ENCODE assay signal across 2 cellular contexts in genomic region chr3:133548090-133548489, GRCh38.
TF ChIP-seq lines count a peak whose summit lies in the region.

No MANE protein-coding gene starts in this region.

TF ChIP-seq in GM23338, 12 proteins besides CTCF, POLR2A, EP300 and RAD21 (continued from another document):
- no peak for TF ChIP-seq REST (IDR thresholded peaks at IDR 0.05; ENCODE audit: unreplicated experiment)
- no peak for TF ChIP-seq NANOG (IDR thresholded peaks at IDR 0.05; ENCODE audit: borderline replicate concordance)
- no peak for TF ChIP-seq CREB1 (CRISPR knock-in tag; IDR thresholded peaks at IDR 0.05; ENCODE audit: low read depth)
- no peak for TF ChIP-seq JUNB (IDR thresholded peaks at IDR 0.05; ENCODE audit: unreplicated experiment)
- TF ChIP-seq ZNF331 (CRISPR knock-in tag; IDR thresholded peaks at IDR 0.05; ENCODE audit: low read depth), result no peak
- TF ChIP-seq, protein P1, sequence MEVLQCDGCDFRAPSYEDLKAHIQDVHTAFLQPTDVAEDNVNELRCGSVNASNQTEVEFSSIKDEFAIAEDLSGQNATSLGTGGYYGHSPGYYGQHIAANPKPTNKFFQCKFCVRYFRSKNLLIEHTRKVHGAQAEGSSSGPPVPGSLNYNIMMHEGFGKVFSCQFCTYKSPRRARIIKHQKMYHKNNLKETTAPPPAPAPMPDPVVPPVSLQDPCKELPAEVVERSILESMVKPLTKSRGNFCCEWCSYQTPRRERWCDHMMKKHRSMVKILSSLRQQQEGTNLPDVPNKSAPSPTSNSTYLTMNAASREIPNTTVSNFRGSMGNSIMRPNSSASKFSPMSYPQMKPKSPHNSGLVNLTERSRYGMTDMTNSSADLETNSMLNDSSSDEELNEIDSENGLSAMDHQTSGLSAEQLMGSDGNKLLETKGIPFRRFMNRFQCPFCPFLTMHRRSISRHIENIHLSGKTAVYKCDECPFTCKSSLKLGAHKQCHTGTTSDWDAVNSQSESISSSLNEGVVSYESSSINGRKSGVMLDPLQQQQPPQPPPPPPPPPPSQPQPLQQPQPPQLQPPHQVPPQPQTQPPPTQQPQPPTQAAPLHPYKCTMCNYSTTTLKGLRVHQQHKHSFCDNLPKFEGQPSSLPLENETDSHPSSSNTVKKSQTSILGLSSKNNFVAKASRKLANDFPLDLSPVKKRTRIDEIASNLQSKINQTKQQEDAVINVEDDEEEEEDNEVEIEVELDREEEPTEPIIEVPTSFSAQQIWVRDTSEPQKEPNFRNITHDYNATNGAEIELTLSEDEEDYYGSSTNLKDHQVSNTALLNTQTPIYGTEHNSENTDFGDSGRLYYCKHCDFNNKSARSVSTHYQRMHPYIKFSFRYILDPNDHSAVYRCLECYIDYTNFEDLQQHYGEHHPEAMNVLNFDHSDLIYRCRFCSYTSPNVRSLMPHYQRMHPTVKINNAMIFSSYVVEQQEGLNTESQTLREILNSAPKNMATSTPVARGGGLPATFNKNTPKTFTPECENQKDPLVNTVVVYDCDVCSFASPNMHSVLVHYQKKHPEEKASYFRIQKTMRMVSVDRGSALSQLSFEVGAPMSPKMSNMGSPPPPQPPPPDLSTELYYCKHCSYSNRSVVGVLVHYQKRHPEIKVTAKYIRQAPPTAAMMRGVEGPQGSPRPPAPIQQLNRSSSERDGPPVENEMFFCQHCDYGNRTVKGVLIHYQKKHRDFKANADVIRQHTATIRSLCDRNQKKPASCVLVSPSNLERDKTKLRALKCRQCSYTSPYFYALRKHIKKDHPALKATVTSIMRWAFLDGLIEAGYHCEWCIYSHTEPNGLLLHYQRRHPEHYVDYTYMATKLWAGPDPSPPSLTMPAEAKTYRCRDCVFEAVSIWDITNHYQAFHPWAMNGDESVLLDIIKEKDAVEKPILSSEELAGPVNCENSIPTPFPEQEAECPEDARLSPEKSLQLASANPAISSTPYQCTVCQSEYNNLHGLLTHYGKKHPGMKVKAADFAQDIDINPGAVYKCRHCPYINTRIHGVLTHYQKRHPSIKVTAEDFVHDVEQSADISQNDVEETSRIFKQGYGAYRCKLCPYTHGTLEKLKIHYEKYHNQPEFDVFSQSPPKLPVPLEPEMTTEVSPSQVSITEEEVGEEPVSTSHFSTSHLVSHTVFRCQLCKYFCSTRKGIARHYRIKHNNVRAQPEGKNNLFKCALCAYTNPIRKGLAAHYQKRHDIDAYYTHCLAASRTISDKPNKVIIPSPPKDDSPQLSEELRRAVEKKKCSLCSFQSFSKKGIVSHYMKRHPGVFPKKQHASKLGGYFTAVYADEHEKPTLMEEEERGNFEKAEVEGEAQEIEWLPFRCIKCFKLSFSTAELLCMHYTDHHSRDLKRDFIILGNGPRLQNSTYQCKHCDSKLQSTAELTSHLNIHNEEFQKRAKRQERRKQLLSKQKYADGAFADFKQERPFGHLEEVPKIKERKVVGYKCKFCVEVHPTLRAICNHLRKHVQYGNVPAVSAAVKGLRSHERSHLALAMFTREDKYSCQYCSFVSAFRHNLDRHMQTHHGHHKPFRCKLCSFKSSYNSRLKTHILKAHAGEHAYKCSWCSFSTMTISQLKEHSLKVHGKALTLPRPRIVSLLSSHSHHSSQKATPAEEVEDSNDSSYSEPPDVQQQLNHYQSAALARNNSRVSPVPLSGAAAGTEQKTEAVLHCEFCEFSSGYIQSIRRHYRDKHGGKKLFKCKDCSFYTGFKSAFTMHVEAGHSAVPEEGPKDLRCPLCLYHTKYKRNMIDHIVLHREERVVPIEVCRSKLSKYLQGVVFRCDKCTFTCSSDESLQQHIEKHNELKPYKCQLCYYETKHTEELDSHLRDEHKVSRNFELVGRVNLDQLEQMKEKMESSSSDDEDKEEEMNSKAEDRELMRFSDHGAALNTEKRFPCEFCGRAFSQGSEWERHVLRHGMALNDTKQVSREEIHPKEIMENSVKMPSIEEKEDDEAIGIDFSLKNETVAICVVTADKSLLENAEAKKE (CRISPR knock-in tag; IDR thresholded peaks at IDR 0.05), result no peak
- no peak for TF ChIP-seq ZNF114 (CRISPR knock-in tag; IDR thresholded peaks at IDR 0.05)
- TF ChIP-seq ETS1 (IDR thresholded peaks at IDR 0.05), result no peak
- TF ChIP-seq STAT1 (IDR thresholded peaks at IDR 0.05; ENCODE audit: unreplicated experiment), result no peak
- no peak for TF ChIP-seq EZH2phosphoT487 (IDR thresholded peaks at IDR 0.05; ENCODE audit: unreplicated experiment)

TF ChIP-seq in SK-N-SH, 30 proteins besides CTCF, POLR2A, EP300 and RAD21 (continued from another document):
- no peak for TF ChIP-seq USF2 (IDR thresholded peaks at IDR 0.05; ENCODE audit: borderline replicate concordance, low read depth, low read length)
- TF ChIP-seq PBX3 (IDR thresholded peaks at IDR 0.05), result no peak
- no peak for TF ChIP-seq ZBTB33 (IDR thresholded peaks at IDR 0.05; ENCODE audit: borderline replicate concordance, low read depth)
- TF ChIP-seq RCOR1 (IDR thresholded peaks at IDR 0.05; ENCODE audit: low read length), result no peak
- no peak for TF ChIP-seq MEF2A (IDR thresholded peaks at IDR 0.05; ENCODE audit: borderline replicate concordance, low read depth)
- no peak for TF ChIP-seq CHD2 (IDR thresholded peaks at IDR 0.05; ENCODE audit: low read length, partially characterized antibody)
- TF ChIP-seq NRF1 (IDR thresholded peaks at IDR 0.05; ENCODE audit: low read depth, low read length), result no peak
- TF ChIP-seq RXRA (IDR thresholded peaks at IDR 0.05; ENCODE audit: borderline replicate concordance, low read depth), result no peak
- no peak for TF ChIP-seq FOXM1 (IDR thresholded peaks at IDR 0.05; ENCODE audit: low read depth)
